22 cellular contexts compared by ENCODE assay signal in genomic region chr21:16815228-16815627, GRCh38.
A peak's percentile ranks its signal among the peaks of the same experiment; 100 is the strongest.
DNase-seq lines count a peak whose midpoint lies in the region; ATAC-seq and TF ChIP-seq lines count a peak whose summit lies in the region.
"Had no signal": no experiment of that assay in that cellular context is flagged by ENCODE, and none has a peak within 500 bp of the region (broad histone marks: within the 10 kb centered on the region; RNA-seq: fewer than 3 reads in every experiment).

No MANE protein-coding gene starts in this region.

- no peak overlapping the region for H3K9ac ChIP-seq in neural progenitor cell

- no peak overlapping the region for H3K4me2 ChIP-seq in neural progenitor cell
- H3K4me2 ChIP-seq: PC-9 had no signal

- H3K9me3 ChIP-seq in MG63 (no peaks in the 10 kb centered on the region), neural progenitor cell (ENCODE audit: low read depth) (no peaks in the 10 kb centered on the region)

- H3K27me3 ChIP-seq in MG63 (no peaks in the 10 kb centered on the region), neural progenitor cell (no peaks in the 10 kb centered on the region)

- no peak overlapping the region for H3K27ac Mint-ChIP-seq in neural progenitor cell
- H3K27ac Mint-ChIP-seq: B cell, CD14-positive monocyte, HFFc6 had no signal

- H3K27me3 Mint-ChIP-seq in neural progenitor cell (ENCODE audit: insufficient read depth, low read depth) = no peaks in the 10 kb centered on the region
- H3K27me3 Mint-ChIP-seq: B cell had no signal

- ATAC-seq in GM21717 (IDR thresholded peaks at IDR 0.05; ENCODE audit: unreplicated experiment) = no peak
- ATAC-seq: HepG2, K562 had no signal

- H3K4me1 Mint-ChIP-seq in neural progenitor cell = no peaks in the 10 kb centered on the region
- H3K4me1 Mint-ChIP-seq: B cell, CD14-positive monocyte had no signal

- no peaks in the 10 kb centered on the region for H4K20me1 ChIP-seq in neural progenitor cell (ENCODE audit: low read depth)

- H3K4me3 ChIP-seq in MG63 = peak overlapping the region; percentile 19
- H3K4me3 ChIP-seq in fibroblast of villous mesenchyme (ENCODE audit: low read depth, low read length) = no peak overlapping the region
- H3K4me3 ChIP-seq in neural progenitor cell = no peak overlapping the region
- H3K4me3 ChIP-seq: K562, PC-9 had no signal

- no peaks in the 10 kb centered on the region for H3F3A ChIP-seq in neural progenitor cell (ENCODE audit: low read depth)

- no peaks in the 10 kb centered on the region for H3K36me3 Mint-ChIP-seq in neural progenitor cell
- H3K36me3 Mint-ChIP-seq: CD14-positive monocyte had no signal

- no peaks in the 10 kb centered on the region for H3K9me3 Mint-ChIP-seq in neural progenitor cell
- H3K9me3 Mint-ChIP-seq: HFFc6 had no signal

- H3K27ac ChIP-seq in neural progenitor cell = no peak overlapping the region
- H3K27ac ChIP-seq: PC-9 had no signal

- H3K36me3 ChIP-seq in MG63 (no peaks in the 10 kb centered on the region), neural progenitor cell (no peaks in the 10 kb centered on the region)

- TF ChIP-seq CTCF in fibroblast of villous mesenchyme (IDR thresholded peaks at IDR 0.05; ENCODE audit: insufficient read depth, low read depth, low read length) = no peak
- no peak for TF ChIP-seq CTCF in neural progenitor cell (IDR thresholded peaks at IDR 0.05)

- H3K4me3 Mint-ChIP-seq in neural progenitor cell = no peak overlapping the region
- H3K4me3 Mint-ChIP-seq: B cell, CD14-positive monocyte, HFFc6 had no signal

- DNase-seq in DMS114 treated with DMSO at 0.1 percent for 48 hours (lab: John Stamatoyannopoulos, UW; ENCODE audit: unreplicated experiment) (peak; percentile 32), MG63 (no peak), fibroblast of villous mesenchyme (ENCODE audit: low read depth) (peak; percentile 6), neural progenitor cell (ENCODE audit: low spot score) (no peak), SW 1271 (lab: John Stamatoyannopoulos, UW) (no peak), DMS 273 (lab: John Stamatoyannopoulos, UW; ENCODE audit: unreplicated experiment) (no peak), NCI-H226 (no peak)
- DNase-seq: DMS79, HFFc6, NCI-H1105, NCI-H146, NCI-H2029 treated with DMSO at 0.1 percent for 48 hours, NCI-H2171 treated with DMSO at 0.1 percent for 48 hours, NCI-H446, PC-9, RPMI8226, SHP77 had no signal

- H2AFZ ChIP-seq in neural progenitor cell (replicated peaks) = peak overlapping the region; percentile 33
- H2AFZ ChIP-seq: PC-9 had no signal

- H3K79me2 ChIP-seq in neural progenitor cell (ENCODE audit: low read depth) = no peaks in the 10 kb centered on the region

- H3K4me1 ChIP-seq in neural progenitor cell = no peaks in the 10 kb centered on the region

Comparison
In these comparisons a context has a peak if more than half of its experiments do, and no peak if none do; other contexts are left out.
1. DNase-seq: peak in DMS114 treated with DMSO at 0.1 percent for 48 hours (single experiment) and fibroblast of villous mesenchyme (single experiment); none in MG63 (single experiment), neural progenitor cell (single experiment), SW 1271 (0 of 2), DMS 273 (single experiment) and NCI-H226 (single experiment).